In the genomic region with DNA sequence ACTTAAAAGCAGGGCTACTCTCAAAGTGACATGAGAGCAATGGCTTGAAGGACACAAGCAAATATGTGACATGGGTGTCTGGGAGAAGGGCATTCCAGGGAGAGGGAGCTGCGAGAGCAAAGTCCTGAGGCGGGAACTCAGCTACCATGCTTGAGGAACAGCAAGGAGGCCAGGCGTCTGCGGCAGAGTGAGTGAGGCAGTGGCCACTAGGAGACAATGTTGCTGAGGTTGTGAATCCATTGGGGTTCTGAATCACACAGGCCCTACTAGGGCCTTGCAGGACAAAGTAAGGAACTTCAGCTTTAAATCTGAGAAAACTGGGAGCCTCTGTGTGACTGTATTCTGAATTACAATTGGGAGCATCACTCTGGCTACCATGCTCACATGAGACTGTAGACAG, we compare ENCODE assay signal across 2 cellular contexts.
TF ChIP-seq lines count a peak whose summit lies in the region.

No MANE protein-coding gene starts in this region.

TF ChIP-seq in HCT116, 20 proteins besides CTCF, POLR2A, EP300 and RAD21 (continued from another document):
- TF ChIP-seq, protein P1, sequence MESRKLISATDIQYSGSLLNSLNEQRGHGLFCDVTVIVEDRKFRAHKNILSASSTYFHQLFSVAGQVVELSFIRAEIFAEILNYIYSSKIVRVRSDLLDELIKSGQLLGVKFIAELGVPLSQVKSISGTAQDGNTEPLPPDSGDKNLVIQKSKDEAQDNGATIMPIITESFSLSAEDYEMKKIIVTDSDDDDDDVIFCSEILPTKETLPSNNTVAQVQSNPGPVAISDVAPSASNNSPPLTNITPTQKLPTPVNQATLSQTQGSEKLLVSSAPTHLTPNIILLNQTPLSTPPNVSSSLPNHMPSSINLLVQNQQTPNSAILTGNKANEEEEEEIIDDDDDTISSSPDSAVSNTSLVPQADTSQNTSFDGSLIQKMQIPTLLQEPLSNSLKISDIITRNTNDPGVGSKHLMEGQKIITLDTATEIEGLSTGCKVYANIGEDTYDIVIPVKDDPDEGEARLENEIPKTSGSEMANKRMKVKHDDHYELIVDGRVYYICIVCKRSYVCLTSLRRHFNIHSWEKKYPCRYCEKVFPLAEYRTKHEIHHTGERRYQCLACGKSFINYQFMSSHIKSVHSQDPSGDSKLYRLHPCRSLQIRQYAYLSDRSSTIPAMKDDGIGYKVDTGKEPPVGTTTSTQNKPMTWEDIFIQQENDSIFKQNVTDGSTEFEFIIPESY (IDR thresholded peaks at IDR 0.05; ENCODE audit: extremely low read depth, insufficient replicate concordance, low read length), result no peak
- TF ChIP-seq CBX3 (IDR thresholded peaks at IDR 0.05; ENCODE audit: low read depth), result no peak
- TF ChIP-seq, protein P2, sequence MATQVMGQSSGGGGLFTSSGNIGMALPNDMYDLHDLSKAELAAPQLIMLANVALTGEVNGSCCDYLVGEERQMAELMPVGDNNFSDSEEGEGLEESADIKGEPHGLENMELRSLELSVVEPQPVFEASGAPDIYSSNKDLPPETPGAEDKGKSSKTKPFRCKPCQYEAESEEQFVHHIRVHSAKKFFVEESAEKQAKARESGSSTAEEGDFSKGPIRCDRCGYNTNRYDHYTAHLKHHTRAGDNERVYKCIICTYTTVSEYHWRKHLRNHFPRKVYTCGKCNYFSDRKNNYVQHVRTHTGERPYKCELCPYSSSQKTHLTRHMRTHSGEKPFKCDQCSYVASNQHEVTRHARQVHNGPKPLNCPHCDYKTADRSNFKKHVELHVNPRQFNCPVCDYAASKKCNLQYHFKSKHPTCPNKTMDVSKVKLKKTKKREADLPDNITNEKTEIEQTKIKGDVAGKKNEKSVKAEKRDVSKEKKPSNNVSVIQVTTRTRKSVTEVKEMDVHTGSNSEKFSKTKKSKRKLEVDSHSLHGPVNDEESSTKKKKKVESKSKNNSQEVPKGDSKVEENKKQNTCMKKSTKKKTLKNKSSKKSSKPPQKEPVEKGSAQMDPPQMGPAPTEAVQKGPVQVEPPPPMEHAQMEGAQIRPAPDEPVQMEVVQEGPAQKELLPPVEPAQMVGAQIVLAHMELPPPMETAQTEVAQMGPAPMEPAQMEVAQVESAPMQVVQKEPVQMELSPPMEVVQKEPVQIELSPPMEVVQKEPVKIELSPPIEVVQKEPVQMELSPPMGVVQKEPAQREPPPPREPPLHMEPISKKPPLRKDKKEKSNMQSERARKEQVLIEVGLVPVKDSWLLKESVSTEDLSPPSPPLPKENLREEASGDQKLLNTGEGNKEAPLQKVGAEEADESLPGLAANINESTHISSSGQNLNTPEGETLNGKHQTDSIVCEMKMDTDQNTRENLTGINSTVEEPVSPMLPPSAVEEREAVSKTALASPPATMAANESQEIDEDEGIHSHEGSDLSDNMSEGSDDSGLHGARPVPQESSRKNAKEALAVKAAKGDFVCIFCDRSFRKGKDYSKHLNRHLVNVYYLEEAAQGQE (IDR thresholded peaks at IDR 0.05; ENCODE audit: low read depth), result no peak
- TF ChIP-seq POLR2AphosphoS5 (IDR thresholded peaks at IDR 0.05; ENCODE audit: low read depth, low read length), result no peak
- TF ChIP-seq, protein P3, sequence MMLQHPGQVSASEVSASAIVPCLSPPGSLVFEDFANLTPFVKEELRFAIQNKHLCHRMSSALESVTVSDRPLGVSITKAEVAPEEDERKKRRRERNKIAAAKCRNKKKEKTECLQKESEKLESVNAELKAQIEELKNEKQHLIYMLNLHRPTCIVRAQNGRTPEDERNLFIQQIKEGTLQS (IDR thresholded peaks at IDR 0.05), result no peak
- no peak for TF ChIP-seq TCF7L2 (IDR thresholded peaks at IDR 0.05; ENCODE audit: borderline replicate concordance, extremely low read depth, insufficient read depth, insufficient read length)
- no peak for TF ChIP-seq SP1 (IDR thresholded peaks at IDR 0.05; ENCODE audit: low read depth)
- TF ChIP-seq ZFX (IDR thresholded peaks at IDR 0.05), result no peak
- no peak for TF ChIP-seq FOSL1 (IDR thresholded peaks at IDR 0.05; ENCODE audit: low read depth)
- no peak for TF ChIP-seq EZH2phosphoT487 (IDR thresholded peaks at IDR 0.05; ENCODE audit: borderline replicate concordance)
- no peak for TF ChIP-seq SIN3A (IDR thresholded peaks at IDR 0.05; ENCODE audit: low read depth)
- TF ChIP-seq YY1 (IDR thresholded peaks at IDR 0.05; ENCODE audit: extremely low read depth, insufficient replicate concordance, low read depth, low read length), result no peak

TF ChIP-seq in WTC11, 78 proteins besides CTCF, POLR2A, EP300 and RAD21 (continued from another document):
- TF ChIP-seq, protein P3 (CRISPR knock-in tag; conservative IDR thresholded peaks at IDR 0.05), result no peak
